ENCODE assay signal across 8 cellular contexts in the genomic region with DNA sequence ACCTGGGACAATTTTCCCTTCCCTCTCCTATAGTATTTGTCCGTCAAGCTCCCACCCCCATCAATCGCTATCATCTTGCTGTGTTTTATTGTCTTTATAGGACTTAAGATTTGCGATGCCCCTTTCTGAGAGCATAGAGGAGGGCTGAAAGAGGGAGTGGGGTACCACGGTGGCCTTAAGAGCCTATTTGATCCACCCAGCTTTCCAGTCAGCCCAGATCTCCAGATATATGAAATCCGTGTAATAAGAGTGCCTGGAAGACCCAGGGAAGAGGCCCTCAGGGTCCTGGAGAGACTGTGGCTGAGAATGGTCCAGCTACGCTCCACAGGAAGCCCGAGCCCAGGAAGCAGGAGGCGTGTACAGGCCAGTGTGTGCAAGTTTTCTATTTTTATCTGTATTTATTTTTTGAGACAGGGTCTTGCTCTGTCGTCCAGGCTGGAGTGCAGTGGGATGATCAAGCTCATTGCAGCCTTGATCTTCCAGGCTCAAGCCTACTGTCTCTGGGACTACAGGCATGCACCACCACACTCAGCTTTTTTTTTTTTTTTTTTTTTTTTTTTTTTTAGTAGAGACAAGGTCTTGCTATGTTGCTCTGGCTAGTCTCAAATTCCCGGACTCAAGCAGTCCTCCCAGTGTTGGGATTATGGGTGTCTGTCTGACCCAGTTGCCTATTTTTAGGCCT. TPM values are rescaled to one million over a fixed set of nuclear protein-coding genes. Genes with fewer than 3 reads are reported as not detected.
DNase-seq lines count a peak whose midpoint lies in the region; ATAC-seq and TF ChIP-seq lines count a peak whose summit lies in the region.

No MANE protein-coding gene starts in this region.

- CTCF ChIA-PET in activated CD8-positive, alpha-beta T cell treated with anti-CD3 and anti-CD28 coated beads for 36 hours (lab: Charles Lee), result interaction anchor here (0.7 to 2.0 kb wide), 16 partner anchors 9 to 285 kb away, joined by 3 to 20 read pairs (median 4); partner anchors contain the start of genes CELSR3, IP6K2 and SLC26A6

- intact Hi-C loops in activated CD4-positive, alpha-beta T cell treated with anti-CD3 and anti-CD28 coated beads, Interleukin-2, amount 10 ng/mL, durations not matched to agents 24 days and 14 days (cut with micrococcal nuclease), result no loop called here
- intact Hi-C loops in activated CD8-positive, alpha-beta T cell treated with anti-CD3 and anti-CD28 coated beads for 36 hours (cut with micrococcal nuclease), result no loop called here

- H3K9me3 Mint-ChIP-seq in activated CD4-positive, alpha-beta T cell treated with anti-CD3 and anti-CD28 coated beads, Interleukin-2, amount 10 ng/mL, durations not matched to agents 24 days and 14 days, result no peaks in the 10 kb centered on the region
- H3K9me3 Mint-ChIP-seq in activated CD8-positive, alpha-beta T cell treated with anti-CD3 and anti-CD28 coated beads for 36 hours, result no peaks in the 10 kb centered on the region
- H3K9me3 Mint-ChIP-seq in immature natural killer cell, result no peaks in the 10 kb centered on the region

- H3K27ac ChIP-seq in substantia nigra (ENCODE audit: low read depth, low read length, poor library complexity, severe bottlenecking), result peak overlapping the region; percentile 90

- H3K4me3 Mint-ChIP-seq in activated CD4-positive, alpha-beta T cell treated with anti-CD3 and anti-CD28 coated beads, Interleukin-2, amount 10 ng/mL, durations not matched to agents 24 days and 14 days, result peak overlapping the region; percentile 94
- H3K4me3 Mint-ChIP-seq in activated CD8-positive, alpha-beta T cell treated with anti-CD3 and anti-CD28 coated beads for 36 hours, result peak overlapping the region; percentile 92
- peak overlapping the region; percentile 91 to 97 (median 93) for H3K4me3 Mint-ChIP-seq in immature natural killer cell

- no peak for TF ChIP-seq CTCF in activated CD8-positive, alpha-beta T cell treated with anti-CD3 and anti-CD28 coated beads for 36 hours (IDR thresholded peaks at IDR 0.05)

- POLR2A ChIA-PET in activated CD8-positive, alpha-beta T cell treated with anti-CD3 and anti-CD28 coated beads for 36 hours (lab: Charles Lee), result interaction anchor here (0.6 to 1.4 kb wide), 3 partner anchors 9 to 227 kb away, joined by 3 to 5 read pairs (median 3); no protein-coding TSS in a partner anchor

- no peak for TF ChIP-seq POLR2A in erythroblast (IDR thresholded peaks at IDR 0.05; ENCODE audit: low read length)

- no peaks in the 10 kb centered on the region for H3K27me3 Mint-ChIP-seq in activated CD4-positive, alpha-beta T cell treated with anti-CD3 and anti-CD28 coated beads, Interleukin-2, amount 10 ng/mL, durations not matched to agents 24 days and 14 days
- no peaks in the 10 kb centered on the region for H3K27me3 Mint-ChIP-seq in activated CD8-positive, alpha-beta T cell treated with anti-CD3 and anti-CD28 coated beads for 36 hours
- H3K27me3 Mint-ChIP-seq in immature natural killer cell (ENCODE audit: low read depth in 3 of 3), result peaks cover 0 to 4% (median 0%) of the 10 kb centered on the region in 3 donors

- H3K36me3 Mint-ChIP-seq in activated CD4-positive, alpha-beta T cell treated with anti-CD3 and anti-CD28 coated beads, Interleukin-2, amount 10 ng/mL, durations not matched to agents 24 days and 14 days (ENCODE audit: low read depth), result peaks cover 42% of the 10 kb centered on the region
- H3K36me3 Mint-ChIP-seq in activated CD8-positive, alpha-beta T cell treated with anti-CD3 and anti-CD28 coated beads for 36 hours (ENCODE audit: low read depth), result peaks cover 31% of the 10 kb centered on the region
- H3K36me3 Mint-ChIP-seq in immature natural killer cell, result peaks cover 0 to 12% (median 9%) of the 10 kb centered on the region in 3 donors

- no peak for ATAC-seq in activated CD8-positive, alpha-beta T cell treated with anti-CD3 and anti-CD28 coated beads for 36 hours
- ATAC-seq in HG02981 (IDR thresholded peaks at IDR 0.05; ENCODE audit: unreplicated experiment) (no peak), GM18873 (IDR thresholded peaks at IDR 0.05; ENCODE audit: low FRiP score, unreplicated experiment) (no peak)

- peak overlapping the region; percentile 78 for H3K27ac Mint-ChIP-seq in activated CD4-positive, alpha-beta T cell treated with anti-CD3 and anti-CD28 coated beads, Interleukin-2, amount 10 ng/mL, durations not matched to agents 24 days and 14 days
- peak overlapping the region; percentile 87 for H3K27ac Mint-ChIP-seq in activated CD8-positive, alpha-beta T cell treated with anti-CD3 and anti-CD28 coated beads for 36 hours
- peak overlapping the region in 4 of 6 donors; percentile 69 to 91 (median 84) for H3K27ac Mint-ChIP-seq in immature natural killer cell

- no peak for DNase-seq in activated CD4-positive, alpha-beta T cell treated with anti-CD3 and anti-CD28 coated beads, Interleukin-2, amount 10 ng/mL, durations not matched to agents 24 days and 14 days
- no peak for DNase-seq in activated CD4-positive, alpha-beta T cell treated with anti-CD3 and anti-CD28 coated beads for 1 hour
- DNase-seq in activated CD8-positive, alpha-beta T cell treated with anti-CD3 and anti-CD28 coated beads for 36 hours, result no peak
- DNase-seq in immature natural killer cell (no peak), substantia nigra (lab: John Stamatoyannopoulos, UW) (no peak), erythroblast (lab: John Stamatoyannopoulos, UW) (no peak)

- H3K4me1 Mint-ChIP-seq in activated CD4-positive, alpha-beta T cell treated with anti-CD3 and anti-CD28 coated beads, Interleukin-2, amount 10 ng/mL, durations not matched to agents 24 days and 14 days, result peaks cover 21% of the 10 kb centered on the region
- H3K4me1 Mint-ChIP-seq in activated CD8-positive, alpha-beta T cell treated with anti-CD3 and anti-CD28 coated beads for 36 hours (ENCODE audit: low read depth), result peaks cover 28% of the 10 kb centered on the region
- H3K4me1 Mint-ChIP-seq in immature natural killer cell, result peaks cover 19 to 28% of the 10 kb centered on the region in 2 donors

RNA-seq across cellular contexts. Expression of gene NCKIPSD, which starts 1.0 kb away (rescaled TPM):
- 53.1 and 54.1 TPM in 2 replicates for total RNA-seq in activated CD4-positive, alpha-beta T cell treated with anti-CD3 and anti-CD28 coated beads, Interleukin-2, amount 10 ng/mL, durations not matched to agents 24 days and 14 days
- total RNA-seq in activated CD8-positive, alpha-beta T cell treated with anti-CD3 and anti-CD28 coated beads for 36 hours, result 10 to 100 TPM; 69.7 to 73.8 TPM
- polyA plus RNA-seq in immature natural killer cell, result 1 to 10 TPM; 4.8 to 8.7 (median 5.6) TPM

RNA-seq across cellular contexts. Expression of gene CELSR3, which starts 24.0 kb away (rescaled TPM):
- total RNA-seq in activated CD4-positive, alpha-beta T cell treated with anti-CD3 and anti-CD28 coated beads, Interleukin-2, amount 10 ng/mL, durations not matched to agents 24 days and 14 days, result 14.5 and 15.2 TPM in 2 replicates
- 10 to 100 TPM; 15.8 to 17.8 TPM for total RNA-seq in activated CD8-positive, alpha-beta T cell treated with anti-CD3 and anti-CD28 coated beads for 36 hours
- under 1 TPM in 2 of 3 donors, not detected in 1; 0.46 to 0.48 TPM for polyA plus RNA-seq in immature natural killer cell

RNA-seq across cellular contexts. Expression of gene IP6K2, which starts 30.3 kb away (rescaled TPM):
- total RNA-seq in activated CD4-positive, alpha-beta T cell treated with anti-CD3 and anti-CD28 coated beads, Interleukin-2, amount 10 ng/mL, durations not matched to agents 24 days and 14 days, result 57.9 and 58.4 TPM in 2 replicates
- total RNA-seq in activated CD8-positive, alpha-beta T cell treated with anti-CD3 and anti-CD28 coated beads for 36 hours, result 10 to 100 TPM; 47.7 to 48.0 TPM
- polyA plus RNA-seq in immature natural killer cell, result 10 to 100 TPM; 55.5 to 82.3 (median 63.7) TPM

RNA-seq across cellular contexts. Expression of gene SLC26A6, which starts 51.4 kb away (rescaled TPM):
- 57.2 and 58.2 TPM in 2 replicates for total RNA-seq in activated CD4-positive, alpha-beta T cell treated with anti-CD3 and anti-CD28 coated beads, Interleukin-2, amount 10 ng/mL, durations not matched to agents 24 days and 14 days
- total RNA-seq in activated CD8-positive, alpha-beta T cell treated with anti-CD3 and anti-CD28 coated beads for 36 hours, result 10 to 100 TPM; 41.3 to 45.0 TPM
- polyA plus RNA-seq in immature natural killer cell, result 1 to 10 TPM; 2.2 to 7.8 (median 5.1) TPM
